24 cellular contexts compared by ENCODE assay signal in genomic region chr13:70324519-70324918, GRCh38.
"Had no signal": no experiment of that assay in that cellular context is flagged by ENCODE, and none has a peak within 500 bp of the region (broad histone marks: within the 10 kb centered on the region; RNA-seq: fewer than 3 reads in every experiment).

No MANE protein-coding gene starts in this region.

- H3K4me1 Mint-ChIP-seq: activated B cell treated with CpG ODN at 0.5 μM for 24 hours; activated T-helper 17 cell treated with anti-CD3 and anti-CD28 coated beads, Interleukin-2, amount 50 U/mL, for 72 hours had no signal

- DNase-seq: activated B cell treated with CpG ODN at 0.5 μM for 24 hours; activated CD4-positive, alpha-beta T cell treated with anti-CD3 and anti-CD28 coated beads for 48 hours; activated CD4-positive, alpha-beta T cell treated with anti-CD3 and anti-CD28 coated beads, Interleukin-2, amount 50 U/mL, for 1 hour; activated CD4-positive, alpha-beta T cell treated with anti-CD3 and anti-CD28 coated beads, Interleukin-2, amount 50 U/mL, for 48 hours; activated CD8-positive, alpha-beta memory T cell treated with anti-CD3 and anti-CD28 coated beads for 24 hours; activated CD8-positive, alpha-beta T cell treated with anti-CD3 and anti-CD28 coated beads for 36 hours; activated effector memory CD4-positive, alpha-beta T cell treated with Interleukin-2 at 50 U/mL for 16 hours; activated gamma-delta T cell treated with Interleukin-2 at 50 U/mL for 16 hours; activated naive CD4-positive, alpha-beta T cell treated with anti-CD3 and anti-CD28 coated beads, Interleukin-2, amount 50 U/mL, for 16 hours; activated naive CD4-positive, alpha-beta T cell treated with Interleukin-2 at 50 U/mL for 16 hours; activated T-cell treated with anti-CD3 and anti-CD28 coated beads, Interleukin-2, amount 50 U/mL, for 4 hours; amniotic stem cell; aorta; body of pancreas; caudate nucleus; effector CD8-positive, alpha-beta T cell; esophagus squamous epithelium; foreskin melanocyte; T-helper 2 cell had no signal

- H3K27me3 Mint-ChIP-seq: activated B cell treated with CpG ODN at 0.5 μM for 24 hours; activated CD8-positive, alpha-beta T cell treated with anti-CD3 and anti-CD28 coated beads for 36 hours; activated naive CD8-positive, alpha-beta T cell; activated T-helper 17 cell treated with anti-CD3 and anti-CD28 coated beads, Interleukin-2, amount 50 U/mL, for 72 hours had no signal

- H3K4me1 ChIP-seq: body of pancreas, esophagus squamous epithelium, gastroesophageal sphincter had no signal

- H3K4me3 ChIP-seq: body of pancreas, esophagus squamous epithelium, gastroesophageal sphincter had no signal

- H3K9me3 ChIP-seq: body of pancreas, esophagus squamous epithelium, gastroesophageal sphincter had no signal

- H3K36me3 Mint-ChIP-seq: activated naive CD8-positive, alpha-beta T cell had no signal

- H3K36me3 ChIP-seq: esophagus squamous epithelium, gastroesophageal sphincter had no signal

- ATAC-seq: activated CD4-positive, CD25-positive, alpha-beta regulatory T cell treated with anti-CD3 and anti-CD28 coated beads, Interleukin-2, amount 50 U/mL, for 24 hours; activated CD8-positive, alpha-beta T cell treated with anti-CD3 and anti-CD28 coated beads for 36 hours; activated T-cell treated with anti-CD3 and anti-CD28 coated beads, Interleukin-2, amount 50 U/mL, for 4 hours; activated T-helper 17 cell treated with anti-CD3 and anti-CD28 coated beads, Interleukin-2, amount 50 U/mL, for 72 hours; body of pancreas; gastroesophageal sphincter had no signal

- H3K27ac Mint-ChIP-seq: activated B cell treated with CpG ODN at 0.5 μM for 24 hours; activated CD8-positive, alpha-beta T cell treated with anti-CD3 and anti-CD28 coated beads for 36 hours; activated naive CD8-positive, alpha-beta T cell; activated T-helper 17 cell treated with anti-CD3 and anti-CD28 coated beads, Interleukin-2, amount 50 U/mL, for 72 hours had no signal

- H3K27ac ChIP-seq: body of pancreas, epithelial cell of prostate, esophagus squamous epithelium, gastroesophageal sphincter had no signal

- H3K4me3 Mint-ChIP-seq: activated B cell treated with CpG ODN at 0.5 μM for 24 hours; activated CD8-positive, alpha-beta T cell treated with anti-CD3 and anti-CD28 coated beads for 36 hours; activated naive CD8-positive, alpha-beta T cell; activated T-cell treated with anti-CD3 and anti-CD28 coated beads, Interleukin-2, amount 50 U/mL, for 4 hours; activated T-helper 17 cell treated with anti-CD3 and anti-CD28 coated beads, Interleukin-2, amount 50 U/mL, for 72 hours had no signal

- H3K27me3 ChIP-seq: body of pancreas, esophagus squamous epithelium, gastroesophageal sphincter had no signal
